8 cellular contexts compared by ENCODE assay signal in the genomic region with DNA sequence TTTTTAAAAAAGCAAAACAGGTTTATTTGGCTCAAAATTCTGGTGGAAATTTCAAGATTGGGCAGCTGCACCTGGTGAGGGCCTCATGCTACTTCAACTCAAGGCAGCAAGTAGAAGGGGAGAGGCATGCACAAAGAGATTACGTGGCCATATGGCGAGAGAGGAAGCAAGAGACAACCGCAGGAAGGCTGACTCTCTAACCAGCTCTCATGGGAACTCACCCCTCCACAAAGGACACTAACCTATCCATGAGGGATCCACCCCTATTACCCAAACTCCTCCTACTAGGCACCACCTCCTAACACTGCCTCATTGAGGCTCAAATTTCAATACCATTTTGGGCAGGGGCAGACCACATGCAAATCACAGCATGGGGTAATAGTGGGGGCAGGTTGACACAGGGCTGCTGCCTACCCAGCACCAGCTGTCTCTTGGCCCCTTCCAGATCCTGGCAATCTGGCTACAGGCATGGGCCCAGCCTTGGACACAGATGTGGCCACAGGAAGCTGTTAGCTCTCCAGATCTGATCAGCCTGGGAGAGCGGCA. TPM values are rescaled to one million over a fixed set of nuclear protein-coding genes. Genes with fewer than 3 reads are reported as not detected.
A peak's percentile ranks its signal among the peaks of the same experiment; 100 is the strongest.
DNase-seq lines count a peak whose midpoint lies in the region; ATAC-seq and TF ChIP-seq lines count a peak whose summit lies in the region.

No MANE protein-coding gene starts in this region.

- peaks cover 49% of the 10 kb centered on the region for H3K4me1 Mint-ChIP-seq in activated naive CD8-positive, alpha-beta T cell treated with anti-CD3 and anti-CD28 coated beads for 36 hours

- intact Hi-C loops in left cardiac atrium (cut with DNase I) = no loop called here

- H3K9me3 Mint-ChIP-seq in activated naive CD8-positive, alpha-beta T cell treated with anti-CD3 and anti-CD28 coated beads for 36 hours = peaks cover 3% of the 10 kb centered on the region

- H3K4me1 ChIP-seq in right atrium auricular region (peaks cover 0 to 50% of the 10 kb centered on the region in 2 donors), muscle layer of duodenum (ENCODE audit: control insufficient read depth in 1 of 2, insufficient read depth in 2 of 2, low read length in 2 of 2) (peaks cover 24 to 45% of the 10 kb centered on the region in 2 donors)

- H3K27me3 ChIP-seq in right atrium auricular region (no peaks in the 10 kb centered on the region), muscle layer of duodenum (ENCODE audit: low read depth, low read length) (no peaks in the 10 kb centered on the region)

- H3K36me3 Mint-ChIP-seq in activated naive CD8-positive, alpha-beta T cell treated with anti-CD3 and anti-CD28 coated beads for 36 hours = peaks cover 10% of the 10 kb centered on the region

- no peaks in the 10 kb centered on the region for H3K9me3 ChIP-seq in right atrium auricular region
- no peaks in the 10 kb centered on the region for H3K9me3 ChIP-seq in muscle layer of duodenum (ENCODE audit: control insufficient read depth in 1 of 2, low read length in 2 of 2)

- H3K27me3 Mint-ChIP-seq in activated naive CD8-positive, alpha-beta T cell treated with anti-CD3 and anti-CD28 coated beads for 36 hours = no peaks in the 10 kb centered on the region

- peak overlapping the region; percentile 89 for H3K4me3 Mint-ChIP-seq in activated naive CD8-positive, alpha-beta T cell treated with anti-CD3 and anti-CD28 coated beads for 36 hours

- peak; percentile 3 for DNase-seq in left cardiac atrium
- no peak for DNase-seq in right atrium auricular region (ENCODE audit: low spot score)
- DNase-seq in NCI-H1694 treated with DMSO at 0.1 percent for 48 hours (lab: John Stamatoyannopoulos, UW) = peak; percentile 98
- no peak for DNase-seq in activated naive CD8-positive, alpha-beta T cell treated with anti-CD3 and anti-CD28 coated beads for 36 hours
- DNase-seq in stimulated activated CD4-positive, alpha-beta T cell treated with anti-CD3 and anti-CD28 coated beads, Interleukin-2, amount 100 ng/mL, for 24 hours = no peak
- no peak for DNase-seq in activated CD8-positive, alpha-beta memory T cell treated with anti-CD3 and anti-CD28 coated beads for 24 hours

- H3K4me3 ChIP-seq in right atrium auricular region (no peak overlapping the region), muscle layer of duodenum (ENCODE audit: low read depth in 1 of 2, low read length in 2 of 2) (peak overlapping the region; percentile 87 to 94)

- TF ChIP-seq CTCF in right atrium auricular region (IDR thresholded peaks at IDR 0.05) = no peak

- H3K27ac Mint-ChIP-seq in activated naive CD8-positive, alpha-beta T cell treated with anti-CD3 and anti-CD28 coated beads for 36 hours = no peak overlapping the region

- ATAC-seq in left cardiac atrium = no peak
- peak; percentile 51 for ATAC-seq in HG02759 (IDR thresholded peaks at IDR 0.05; ENCODE audit: unreplicated experiment)

- H3K36me3 ChIP-seq in right atrium auricular region (no peaks in the 10 kb centered on the region), muscle layer of duodenum (ENCODE audit: control insufficient read depth in 1 of 2, insufficient read depth in 2 of 2, low read length in 2 of 2) (peaks cover 6 to 8% of the 10 kb centered on the region in 2 donors)

- no peak overlapping the region for H3K27ac ChIP-seq in right atrium auricular region
- peak overlapping the region; percentile 93 for H3K27ac ChIP-seq in muscle layer of duodenum (ENCODE audit: low read length)

RNA-seq across cellular contexts. Expression of a gene that starts 2.0 kb away (rescaled TPM):
- total RNA-seq in left cardiac atrium (10 to 100 TPM; 17.9 to 26.6 TPM), right atrium auricular region (10 to 100 TPM; 14.1 to 14.6 TPM)
- 10 to 100 TPM; 30.1 to 32.3 TPM for total RNA-seq in activated naive CD8-positive, alpha-beta T cell treated with anti-CD3 and anti-CD28 coated beads for 36 hours

RNA-seq across cellular contexts. Expression of a gene that starts 16.3 kb away (rescaled TPM):
- total RNA-seq in left cardiac atrium = 10 to 100 TPM; 47.3 to 67.6 TPM
- 10 to 100 TPM; 62.0 to 76.3 TPM for total RNA-seq in right atrium auricular region
- 10 to 100 TPM; 33.8 to 37.2 TPM for total RNA-seq in activated naive CD8-positive, alpha-beta T cell treated with anti-CD3 and anti-CD28 coated beads for 36 hours

RNA-seq across cellular contexts. Expression of a gene that starts 24.4 kb away (rescaled TPM):
- total RNA-seq in left cardiac atrium (1 to 10 TPM; 8.1 to 8.2 TPM), right atrium auricular region (10 to 100 TPM; 12.0 to 17.5 TPM)
- 1 to 10 TPM; 6.7 to 6.9 TPM for total RNA-seq in activated naive CD8-positive, alpha-beta T cell treated with anti-CD3 and anti-CD28 coated beads for 36 hours

RNA-seq across cellular contexts. Expression of a gene that starts 26.8 kb away (rescaled TPM):
- total RNA-seq in left cardiac atrium = 1 to 10 TPM; 4.9 to 8.1 TPM
- 1 to 10 TPM; 3.7 to 7.9 TPM for total RNA-seq in right atrium auricular region
- 10 to 100 TPM; 13.3 to 15.9 TPM for total RNA-seq in activated naive CD8-positive, alpha-beta T cell treated with anti-CD3 and anti-CD28 coated beads for 36 hours

RNA-seq across cellular contexts. Expression of a gene that starts 40.7 kb away (rescaled TPM):
- 1 to 10 TPM; 1.1 to 1.3 TPM for total RNA-seq in left cardiac atrium
- under 1 TPM; 0.56 to 0.86 TPM for total RNA-seq in right atrium auricular region
- total RNA-seq in activated naive CD8-positive, alpha-beta T cell treated with anti-CD3 and anti-CD28 coated beads for 36 hours = 1 to 10 TPM; 7.6 to 7.8 TPM

Comparison
In these comparisons a context has a peak if more than half of its experiments do, and no peak if none do; other contexts are left out.
1. DNase-seq: peak in left cardiac atrium (single experiment) and NCI-H1694 treated with DMSO at 0.1 percent for 48 hours (single experiment); none in right atrium auricular region (single experiment), activated naive CD8-positive, alpha-beta T cell treated with anti-CD3 and anti-CD28 coated beads for 36 hours (single experiment), stimulated activated CD4-positive, alpha-beta T cell treated with anti-CD3 and anti-CD28 coated beads, Interleukin-2, amount 100 ng/mL, for 24 hours (0 of 2) and activated CD8-positive, alpha-beta memory T cell treated with anti-CD3 and anti-CD28 coated beads for 24 hours (single experiment).
2. H3K4me3 ChIP-seq: peak in muscle layer of duodenum (2 of 2); none in right atrium auricular region (0 of 2).